ENCODE assay signal across 7 cellular contexts in the genomic region with DNA sequence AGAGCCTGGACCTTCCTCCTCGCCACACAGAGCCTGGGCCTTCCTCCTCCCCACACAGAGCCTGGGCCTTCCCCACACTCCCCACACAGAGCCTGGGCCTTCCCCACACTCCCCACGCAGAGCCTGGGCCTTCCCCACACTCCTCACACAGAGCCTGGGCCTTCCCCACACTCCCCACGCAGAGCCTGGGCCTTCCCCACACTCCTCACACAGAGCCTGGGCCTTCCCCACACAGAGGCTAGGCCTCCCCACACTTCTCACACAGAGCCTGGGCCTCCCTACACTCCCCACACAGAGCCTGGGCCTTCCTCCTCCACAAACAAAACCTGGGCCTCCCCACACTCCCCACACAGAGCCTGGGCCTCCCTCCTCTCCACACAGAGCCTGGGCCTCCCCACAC. TPM values are rescaled to one million over a fixed set of nuclear protein-coding genes. Genes with fewer than 3 reads are reported as not detected.
A peak's percentile ranks its signal among the peaks of the same experiment; 100 is the strongest.
DNase-seq lines count a peak whose midpoint lies in the region; ATAC-seq lines count a peak whose summit lies in the region.
"Not testable (repeated sequence)": the region's sequence is repeated elsewhere in the genome, so short reads cannot be mapped to it uniquely, and the experiment has no call there.
"Had no signal": no experiment of that assay in that cellular context is flagged by ENCODE, and none has a peak within 500 bp of the region (broad histone marks: within the 10 kb centered on the region; RNA-seq: fewer than 3 reads in every experiment).

No MANE protein-coding gene starts in this region.

- CTCF ChIA-PET in activated CD4-positive, alpha-beta T cell treated with anti-CD3 and anti-CD28 coated beads for 36 hours (lab: Charles Lee) = not testable (repeated sequence)

- H3K27ac Mint-ChIP-seq in activated CD4-positive, alpha-beta T cell treated with anti-CD3 and anti-CD28 coated beads for 36 hours; activated naive CD8-positive, alpha-beta T cell treated with anti-CD3 and anti-CD28 coated beads, Interleukin-2, amount 50 U/mL, for 24 hours: not testable (repeated sequence)
- H3K27ac Mint-ChIP-seq in activated T-cell treated with anti-CD3 and anti-CD28 coated beads, Interleukin-2, amount 50 U/mL, for 24 hours = peak overlapping the region; percentile 79
- peak overlapping the region; percentile 74 to 77 for H3K27ac Mint-ChIP-seq in natural killer cell treated with Interleukin-12 subunit alpha and Interleukin-12 subunit beta and Interleukin-15 and Interleukin-18, amount 100 ng/mL, for 72 hours

- intact Hi-C loops in activated CD4-positive, alpha-beta T cell treated with anti-CD3 and anti-CD28 coated beads for 36 hours (cut with DNase I, micrococcal nuclease) = not testable (repeated sequence)

- not testable (repeated sequence) for H3K9me3 Mint-ChIP-seq in activated CD4-positive, alpha-beta T cell treated with anti-CD3 and anti-CD28 coated beads for 36 hours (ENCODE audit: low read depth); activated T-cell treated with anti-CD3 and anti-CD28 coated beads, Interleukin-2, amount 50 U/mL, for 24 hours; activated naive CD8-positive, alpha-beta T cell treated with anti-CD3 and anti-CD28 coated beads, Interleukin-2, amount 50 U/mL, for 24 hours; natural killer cell treated with Interleukin-12 subunit alpha and Interleukin-12 subunit beta and Interleukin-15 and Interleukin-18, amount 100 ng/mL, for 72 hours

- not testable (repeated sequence) for H3K27me3 Mint-ChIP-seq in activated CD4-positive, alpha-beta T cell treated with anti-CD3 and anti-CD28 coated beads for 36 hours; activated T-cell treated with anti-CD3 and anti-CD28 coated beads, Interleukin-2, amount 50 U/mL, for 24 hours; activated naive CD8-positive, alpha-beta T cell treated with anti-CD3 and anti-CD28 coated beads, Interleukin-2, amount 50 U/mL, for 24 hours; natural killer cell treated with Interleukin-12 subunit alpha and Interleukin-12 subunit beta and Interleukin-15 and Interleukin-18, amount 100 ng/mL, for 72 hours

- POLR2A ChIA-PET in activated CD4-positive, alpha-beta T cell treated with anti-CD3 and anti-CD28 coated beads for 36 hours (lab: Charles Lee) = not testable (repeated sequence)

- not testable (repeated sequence) for H3K4me3 Mint-ChIP-seq in activated CD4-positive, alpha-beta T cell treated with anti-CD3 and anti-CD28 coated beads for 36 hours; activated T-cell treated with anti-CD3 and anti-CD28 coated beads, Interleukin-2, amount 50 U/mL, for 24 hours; activated naive CD8-positive, alpha-beta T cell treated with anti-CD3 and anti-CD28 coated beads, Interleukin-2, amount 50 U/mL, for 24 hours; natural killer cell treated with Interleukin-12 subunit alpha and Interleukin-12 subunit beta and Interleukin-15 and Interleukin-18, amount 100 ng/mL, for 72 hours

- not testable (repeated sequence) for H3K36me3 Mint-ChIP-seq in activated CD4-positive, alpha-beta T cell treated with anti-CD3 and anti-CD28 coated beads for 36 hours (ENCODE audit: low read depth); activated T-cell treated with anti-CD3 and anti-CD28 coated beads, Interleukin-2, amount 50 U/mL, for 24 hours (ENCODE audit: low read depth); activated naive CD8-positive, alpha-beta T cell treated with anti-CD3 and anti-CD28 coated beads, Interleukin-2, amount 50 U/mL, for 24 hours (ENCODE audit: low read depth); natural killer cell treated with Interleukin-12 subunit alpha and Interleukin-12 subunit beta and Interleukin-15 and Interleukin-18, amount 100 ng/mL, for 72 hours

- H3K4me1 Mint-ChIP-seq in activated CD4-positive, alpha-beta T cell treated with anti-CD3 and anti-CD28 coated beads for 36 hours = peaks cover 23% of the 10 kb centered on the region
- peaks cover 24% of the 10 kb centered on the region for H3K4me1 Mint-ChIP-seq in activated T-cell treated with anti-CD3 and anti-CD28 coated beads, Interleukin-2, amount 50 U/mL, for 24 hours (ENCODE audit: low read depth)
- H3K4me1 Mint-ChIP-seq in activated naive CD8-positive, alpha-beta T cell treated with anti-CD3 and anti-CD28 coated beads, Interleukin-2, amount 50 U/mL, for 24 hours = peaks cover 23% of the 10 kb centered on the region
- H3K4me1 Mint-ChIP-seq in natural killer cell treated with Interleukin-12 subunit alpha and Interleukin-12 subunit beta and Interleukin-15 and Interleukin-18, amount 100 ng/mL, for 72 hours (ENCODE audit: low read depth in 2 of 2) = peaks cover 20 to 22% of the 10 kb centered on the region in 2 donors

- ATAC-seq in activated CD4-positive, alpha-beta T cell treated with anti-CD3 and anti-CD28 coated beads for 36 hours = peak; percentile 52
- ATAC-seq in activated naive CD8-positive, alpha-beta T cell treated with anti-CD3 and anti-CD28 coated beads, Interleukin-2, amount 50 U/mL, for 24 hours = peak; percentile 13
- peak in 1 of 2 donors; percentile 58 for ATAC-seq in natural killer cell treated with Interleukin-12 subunit alpha and Interleukin-12 subunit beta and Interleukin-15 and Interleukin-18, amount 100 ng/mL, for 72 hours
- ATAC-seq in stimulated activated naive CD8-positive, alpha-beta T cell treated with anti-CD3 and anti-CD28 coated beads, Interleukin-15, Interleukin-2, amounts not matched to agents 100 U/mL and 50 U/mL, for 24 hours = not testable (repeated sequence)

- peak; percentile 69 for DNase-seq in activated CD4-positive, alpha-beta T cell treated with anti-CD3 and anti-CD28 coated beads for 36 hours
- DNase-seq in activated T-cell treated with anti-CD3 and anti-CD28 coated beads, Interleukin-2, amount 50 U/mL, for 24 hours; activated naive CD8-positive, alpha-beta T cell treated with anti-CD3 and anti-CD28 coated beads, Interleukin-2, amount 50 U/mL, for 24 hours: not testable (repeated sequence)
- peak; percentile 9 for DNase-seq in activated naive CD4-positive, alpha-beta T cell treated with Interleukin-2 at 50 U/mL for 16 hours
- DNase-seq in natural killer cell treated with Interleukin-12 subunit alpha and Interleukin-12 subunit beta and Interleukin-15 and Interleukin-18, amount 100 ng/mL, for 72 hours (ENCODE audit: low spot score) = peak; percentile 66
- peak; percentile 20 for DNase-seq in stimulated activated naive CD8-positive, alpha-beta T cell treated with anti-CD3 and anti-CD28 coated beads, Interleukin-15, Interleukin-2, amounts not matched to agents 100 U/mL and 50 U/mL, for 24 hours

RNA-seq across cellular contexts. Expression of a gene that starts 11.7 kb away (rescaled TPM):
- under 1 TPM; 0.16 to 0.21 TPM for total RNA-seq in activated CD4-positive, alpha-beta T cell treated with anti-CD3 and anti-CD28 coated beads for 36 hours
- under 1 TPM in 1 of 2 donors, not detected in 1; 0.19 TPM for total RNA-seq in natural killer cell treated with Interleukin-12 subunit alpha and Interleukin-12 subunit beta and Interleukin-15 and Interleukin-18, amount 100 ng/mL, for 72 hours
- total RNA-seq: CD8-positive, alpha-beta T cell had no signal
